In the genomic region with DNA sequence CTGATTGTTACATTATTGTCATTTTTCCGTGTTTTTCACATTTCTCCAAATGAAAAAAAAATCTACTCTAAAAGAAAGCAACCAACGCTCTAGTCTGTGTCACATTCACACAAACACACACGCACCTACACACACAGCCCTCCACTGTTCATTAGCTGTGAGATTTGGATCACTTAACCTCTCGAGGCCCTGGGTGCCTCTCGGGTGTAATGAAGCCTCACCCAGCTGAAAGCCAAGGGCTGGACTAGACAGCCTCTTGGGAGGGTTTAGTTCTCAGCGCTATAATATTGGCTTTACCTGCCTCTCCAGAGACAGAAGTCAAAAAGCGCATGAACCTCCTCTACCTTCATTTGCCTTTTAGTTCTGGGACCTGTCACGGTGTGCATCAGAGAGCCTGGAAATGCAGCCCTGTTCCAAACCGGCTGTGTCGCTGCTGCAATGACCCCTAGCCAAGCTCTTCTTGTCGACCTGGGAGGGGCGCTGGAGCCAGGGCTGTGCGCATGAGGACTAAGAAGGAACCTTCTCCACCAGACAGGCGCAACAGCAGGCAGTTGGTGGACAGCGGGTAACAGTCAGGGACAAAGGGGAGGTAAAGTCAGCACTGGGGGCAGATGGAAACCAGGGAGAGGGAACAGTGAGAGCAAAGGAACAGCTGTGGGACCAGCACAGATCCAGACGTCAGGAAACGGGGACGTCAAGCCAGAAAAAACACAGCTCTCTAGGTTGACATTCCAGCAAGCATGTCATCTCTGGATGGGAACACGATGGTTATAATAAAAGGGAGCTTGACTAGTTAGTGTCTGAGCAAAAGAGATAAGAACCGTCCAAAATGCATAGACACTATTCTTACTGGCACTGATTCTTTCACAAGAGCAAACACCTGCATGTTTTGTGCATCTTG, we compare ENCODE assay signal across 29 cellular contexts.
A peak's percentile ranks its signal among the peaks of the same experiment; 100 is the strongest.
DNase-seq lines count a peak whose midpoint lies in the region; ATAC-seq, FAIRE-seq and TF ChIP-seq lines count a peak whose summit lies in the region.
"Had no signal": no experiment of that assay in that cellular context is flagged by ENCODE, and none has a peak within 500 bp of the region (broad histone marks: within the 10 kb centered on the region; RNA-seq: fewer than 3 reads in every experiment).

No MANE protein-coding gene starts in this region.

- H3K36me3 Mint-ChIP-seq in natural killer cell treated with Interleukin-12 subunit alpha and Interleukin-12 subunit beta and Interleukin-15 and Interleukin-18, amount 100 ng/mL, for 72 hours, result no peaks in the 10 kb centered on the region
- no peaks in the 10 kb centered on the region for H3K36me3 Mint-ChIP-seq in natural killer cell
- no peaks in the 10 kb centered on the region for H3K36me3 Mint-ChIP-seq in activated CD4-positive, alpha-beta T cell treated with anti-CD3 and anti-CD28 coated beads, Interleukin-2, amount 10 ng/mL, durations not matched to agents 7 days and 5 days (ENCODE audit: low read depth)
- H3K36me3 Mint-ChIP-seq: activated naive CD8-positive, alpha-beta T cell treated with anti-CD3 and anti-CD28 coated beads for 36 hours; CD4-positive, alpha-beta memory T cell had no signal

- no peak overlapping the region for H3K23ac ChIP-seq in H1 (ENCODE audit: insufficient read length)

- H2AFZ ChIP-seq in H1 (ENCODE audit: low read length) (peak overlapping the region; percentile 34; the same call in 1 of the 2 replicates), parathyroid adenoma (peak overlapping the region; percentile 51)

- no peak for TF ChIP-seq CTCF in natural killer cell (IDR thresholded peaks at IDR 0.05)
- TF ChIP-seq CTCF in H1 (IDR thresholded peaks at IDR 0.05; ENCODE audit: control extremely low read depth in 1 of 3, insufficient read depth in 1 of 3, low read depth in 1 of 3, low read length in 3 of 3), result no peak
- no peak for TF ChIP-seq CTCF in parathyroid adenoma (IDR thresholded peaks at IDR 0.05)

- H2BK5ac ChIP-seq in H1 (ENCODE audit: low read depth, low read length), result no peak overlapping the region

- H3K56ac ChIP-seq in H1 (replicated peaks; ENCODE audit: insufficient read length, low read depth, low read length), result no peak overlapping the region

- H3K4me2 ChIP-seq in H1 (ENCODE audit: insufficient read depth in 1 of 2, low read depth in 2 of 2, low read length in 2 of 2) (no peak overlapping the region), parathyroid adenoma (ENCODE audit: low read length) (no peak overlapping the region)
- H3K4me2 ChIP-seq: KMS-11 had no signal

- 88% methylated on average over 20 of the region's 20 CpGs; no CpG with 5 or more reads in 1 of the 2 experiments for WGBS in H1 (ENCODE audit: extremely low coverage in 1 of 2, insufficient coverage in 1 of 2, insufficient read length in 1 of 2, insufficient replicate concordance in 2 of 2, low coverage in 1 of 2, low lambda C conversion rate in 2 of 2, missing lambda C conversion rate in 1 of 2), 2 experiments

- no peaks in the 10 kb centered on the region for H3K27me3 Mint-ChIP-seq in natural killer cell treated with Interleukin-12 subunit alpha and Interleukin-12 subunit beta and Interleukin-15 and Interleukin-18, amount 100 ng/mL, for 72 hours
- H3K27me3 Mint-ChIP-seq in natural killer cell (ENCODE audit: low read depth in 2 of 2), result no peaks in the 10 kb centered on the region
- no peaks in the 10 kb centered on the region for H3K27me3 Mint-ChIP-seq in activated CD4-positive, alpha-beta T cell treated with anti-CD3 and anti-CD28 coated beads, Interleukin-2, amount 10 ng/mL, durations not matched to agents 7 days and 5 days
- H3K27me3 Mint-ChIP-seq: activated B cell treated with CpG ODN at 0.5 μM for 24 hours; activated T-cell treated with anti-CD3 and anti-CD28 coated beads, Interleukin-2, amount 50 U/mL, for 24 hours; CD4-positive, alpha-beta memory T cell; effector memory CD8-positive, alpha-beta T cell had no signal

- POLR2A ChIA-PET in H1 (lab: Charles Lee; ENCODE audit: partially characterized antibody), result no interaction called here
- POLR2A ChIA-PET in activated CD4-positive, alpha-beta T cell treated with anti-CD3 and anti-CD28 coated beads, Interleukin-2, amount 10 ng/mL, durations not matched to agents 7 days and 5 days (lab: Charles Lee), result no interaction called here

- H3K4me1 ChIP-seq in H1 (replicated peaks in 1 of 4; ENCODE audit: control insufficient read depth in 3 of 4, insufficient read depth in 4 of 4, low read length in 3 of 4), result no peaks in the 10 kb centered on the region
- H3K4me1 ChIP-seq in parathyroid adenoma, result no peaks in the 10 kb centered on the region

- no peak for TF ChIP-seq RAD21 in H1 (IDR thresholded peaks at IDR 0.05 in 1 of 2, conservative IDR thresholded peaks at IDR 0.05 in 1 of 2; ENCODE audit: low read depth in 2 of 2, low read length in 2 of 2)

- intact Hi-C loops in natural killer cell (cut with micrococcal nuclease), result no loop called here

- H2BK20ac ChIP-seq in H1 (ENCODE audit: low read length), result no peak overlapping the region

- H3K4me1 Mint-ChIP-seq in natural killer cell treated with Interleukin-12 subunit alpha and Interleukin-12 subunit beta and Interleukin-15 and Interleukin-18, amount 100 ng/mL, for 72 hours (ENCODE audit: low read depth in 2 of 2), result no peaks in the 10 kb centered on the region
- H3K4me1 Mint-ChIP-seq in natural killer cell, result no peaks in the 10 kb centered on the region
- no peaks in the 10 kb centered on the region for H3K4me1 Mint-ChIP-seq in activated CD4-positive, alpha-beta T cell treated with anti-CD3 and anti-CD28 coated beads, Interleukin-2, amount 10 ng/mL, durations not matched to agents 7 days and 5 days
- H3K4me1 Mint-ChIP-seq: activated B cell treated with CpG ODN at 0.5 μM for 24 hours; activated naive CD8-positive, alpha-beta T cell treated with anti-CD3 and anti-CD28 coated beads for 36 hours; CD4-positive, alpha-beta memory T cell had no signal

- no peak overlapping the region for H4K91ac ChIP-seq in H1 (replicated peaks; ENCODE audit: insufficient read length, low read length)

- H3K79me2 ChIP-seq in H1 (ENCODE audit: control insufficient read depth in 1 of 2, insufficient read depth in 2 of 2, low read length in 2 of 2), result no peaks in the 10 kb centered on the region
- H3K79me2 ChIP-seq in parathyroid adenoma, result no peaks in the 10 kb centered on the region

- H3K9me3 ChIP-seq in H1 (ENCODE audit: insufficient read depth in 2 of 2, low read depth in 1 of 2, low read length in 1 of 2) (no peaks in the 10 kb centered on the region), parathyroid adenoma (ENCODE audit: control insufficient read depth, low read length) (no peaks in the 10 kb centered on the region)

- peaks cover 3% of the 10 kb centered on the region for H3K9me3 Mint-ChIP-seq in natural killer cell treated with Interleukin-12 subunit alpha and Interleukin-12 subunit beta and Interleukin-15 and Interleukin-18, amount 100 ng/mL, for 72 hours
- H3K9me3 Mint-ChIP-seq in natural killer cell, result peaks cover 2 to 3% of the 10 kb centered on the region in 2 donors
- no peaks in the 10 kb centered on the region for H3K9me3 Mint-ChIP-seq in activated CD4-positive, alpha-beta T cell treated with anti-CD3 and anti-CD28 coated beads, Interleukin-2, amount 10 ng/mL, durations not matched to agents 7 days and 5 days
- H3K9me3 Mint-ChIP-seq: CD4-positive, alpha-beta memory T cell; effector memory CD8-positive, alpha-beta T cell had no signal

- ATAC-seq in natural killer cell treated with Interleukin-12 subunit alpha and Interleukin-12 subunit beta and Interleukin-15 and Interleukin-18, amount 100 ng/mL, for 72 hours, result peak; percentile 20 to 53
- ATAC-seq in natural killer cell (no peak), GM19351 (IDR thresholded peaks at IDR 0.05; ENCODE audit: unreplicated experiment) (no peak)
- ATAC-seq: effector memory CD8-positive, alpha-beta T cell; left ventricle myocardium superior had no signal

- FAIRE-seq in H1 (lab: Jason Lieb, UNC), result no peak

- CTCF ChIA-PET in H1 (lab: Charles Lee; ENCODE audit: partially characterized antibody), result interaction anchor here (1.0 kb wide), 1 partner anchor 146 kb away, joined by 3 read pairs; no protein-coding TSS in a partner anchor
- CTCF ChIA-PET in activated CD4-positive, alpha-beta T cell treated with anti-CD3 and anti-CD28 coated beads, Interleukin-2, amount 10 ng/mL, durations not matched to agents 7 days and 5 days (lab: Charles Lee), result no interaction called here

- no peaks in the 10 kb centered on the region for H3K79me1 ChIP-seq in H1 (ENCODE audit: low read depth, low read length)

- no peak overlapping the region for H3K4me3 ChIP-seq in H1 (ENCODE audit: extremely low read depth in 1 of 4, insufficient read depth in 2 of 4, low read depth in 3 of 4, low read length in 4 of 4)
- no peak overlapping the region for H3K4me3 ChIP-seq in parathyroid adenoma (ENCODE audit: low read depth, low read length)
- H3K4me3 ChIP-seq: cardiac muscle cell, coronary artery had no signal

- no peak for TF ChIP-seq EP300 in H1 (IDR thresholded peaks at IDR 0.05; ENCODE audit: borderline replicate concordance in 1 of 2, low read depth in 2 of 2, low read length in 2 of 2)

- H4K8ac ChIP-seq in H1 (ENCODE audit: extremely low read depth, insufficient read depth, low read length), result no peak overlapping the region

- DNase-seq in natural killer cell treated with Interleukin-12 subunit alpha and Interleukin-12 subunit beta and Interleukin-15 and Interleukin-18, amount 100 ng/mL, for 72 hours (ENCODE audit: low spot score), result no peak
- DNase-seq in natural killer cell (no peak), H1 (ENCODE audit: low read depth in 1 of 2, low spot score in 2 of 2) (no peak), OCI-M2 (lab: John Stamatoyannopoulos, UW; ENCODE audit: unreplicated experiment) (no peak)
- DNase-seq in activated CD4-positive, alpha-beta T cell treated with anti-CD3 and anti-CD28 coated beads, Interleukin-2, amount 10 ng/mL, durations not matched to agents 7 days and 5 days, result no peak
- DNase-seq: activated B cell treated with CpG ODN at 0.5 μM for 24 hours; activated CD4-positive, alpha-beta T cell treated with anti-CD3 and anti-CD28 coated beads, Interleukin-2, amount 50 U/mL, for 1 hour; activated effector memory CD4-positive, alpha-beta T cell treated with anti-CD3 and anti-CD28 coated beads, Interleukin-2, amount 50 U/mL, for 16 hours; activated naive CD8-positive, alpha-beta T cell treated with anti-CD3 and anti-CD28 coated beads for 36 hours; activated T-cell treated with anti-CD3 and anti-CD28 coated beads, Interleukin-2, amount 50 U/mL, for 24 hours; CD4-positive, alpha-beta memory T cell; effector memory CD8-positive, alpha-beta T cell; erythroblast; HCEC 1CT; left ventricle myocardium superior; MM.1S; NCI-H1436; NCI-H2171; NCI-H510A treated with DMSO at 0.1 percent for 48 hours; nucleus accumbens; RPMI8226; stimulated activated naive CD4-positive, alpha-beta T cell; T1000 had no signal

- no peak overlapping the region for H3K4me3 Mint-ChIP-seq in natural killer cell treated with Interleukin-12 subunit alpha and Interleukin-12 subunit beta and Interleukin-15 and Interleukin-18, amount 100 ng/mL, for 72 hours
- H3K4me3 Mint-ChIP-seq in natural killer cell, result no peak overlapping the region
- H3K4me3 Mint-ChIP-seq in activated CD4-positive, alpha-beta T cell treated with anti-CD3 and anti-CD28 coated beads, Interleukin-2, amount 10 ng/mL, durations not matched to agents 7 days and 5 days, result no peak overlapping the region
- H3K4me3 Mint-ChIP-seq: activated B cell treated with CpG ODN at 0.5 μM for 24 hours; activated naive CD8-positive, alpha-beta T cell treated with anti-CD3 and anti-CD28 coated beads for 36 hours; activated T-cell treated with anti-CD3 and anti-CD28 coated beads, Interleukin-2, amount 50 U/mL, for 24 hours; CD4-positive, alpha-beta memory T cell; effector memory CD8-positive, alpha-beta T cell had no signal

- H2BK120ac ChIP-seq in H1 (replicated peaks; ENCODE audit: low read depth, low read length), result no peak overlapping the region

- H4K20me1 ChIP-seq in H1 (replicated peaks in 1 of 2; ENCODE audit: control insufficient read depth in 1 of 2, insufficient read depth in 2 of 2, low read length in 2 of 2), result no peaks in the 10 kb centered on the region

- H3K27me3 ChIP-seq in H1 (replicated peaks in 1 of 4; ENCODE audit: control insufficient read depth in 3 of 4, extremely low read depth in 1 of 4, insufficient read depth in 3 of 4, low read length in 3 of 4), result no peaks in the 10 kb centered on the region
- no peaks in the 10 kb centered on the region for H3K27me3 ChIP-seq in parathyroid adenoma (ENCODE audit: control insufficient read depth, insufficient read depth, low read length)
- H3K27me3 ChIP-seq: cardiac muscle cell had no signal

- H2BK15ac ChIP-seq in H1 (ENCODE audit: low read length), result no peak overlapping the region

- TF ChIP-seq POLR2A in H1 (IDR thresholded peaks at IDR 0.05; ENCODE audit: control extremely low read depth in 1 of 2, low read depth in 2 of 2, low read length in 2 of 2), result no peak

- H3K9ac ChIP-seq in H1 (replicated peaks in 1 of 4; ENCODE audit: extremely low read depth in 1 of 4, low read depth in 3 of 4, low read length in 3 of 4) (no peak overlapping the region), parathyroid adenoma (no peak overlapping the region)
- H3K9ac ChIP-seq: KMS-11 had no signal

- H2BK12ac ChIP-seq in H1 (ENCODE audit: low read depth, low read length), result no peak overlapping the region

- H3K14ac ChIP-seq in H1 (ENCODE audit: insufficient read length), result no peak overlapping the region

- no peak overlapping the region for H3K27ac Mint-ChIP-seq in natural killer cell treated with Interleukin-12 subunit alpha and Interleukin-12 subunit beta and Interleukin-15 and Interleukin-18, amount 100 ng/mL, for 72 hours
- H3K27ac Mint-ChIP-seq in natural killer cell, result no peak overlapping the region
- no peak overlapping the region for H3K27ac Mint-ChIP-seq in activated CD4-positive, alpha-beta T cell treated with anti-CD3 and anti-CD28 coated beads, Interleukin-2, amount 10 ng/mL, durations not matched to agents 7 days and 5 days
- H3K27ac Mint-ChIP-seq: activated B cell treated with CpG ODN at 0.5 μM for 24 hours; activated naive CD8-positive, alpha-beta T cell treated with anti-CD3 and anti-CD28 coated beads for 36 hours; activated T-cell treated with anti-CD3 and anti-CD28 coated beads, Interleukin-2, amount 50 U/mL, for 24 hours; CD4-positive, alpha-beta memory T cell; effector memory CD8-positive, alpha-beta T cell had no signal

- no peaks in the 10 kb centered on the region for H3K23me2 ChIP-seq in H1 (ENCODE audit: low read depth, low read length)

- H2AK5ac ChIP-seq in H1 (ENCODE audit: low read depth, low read length), result no peak overlapping the region

- H3K36me3 ChIP-seq in H1 (ENCODE audit: control insufficient read depth in 2 of 4, insufficient read depth in 4 of 4, low read length in 3 of 4) (no peaks in the 10 kb centered on the region), parathyroid adenoma (ENCODE audit: control insufficient read depth, insufficient read depth, low read length) (no peaks in the 10 kb centered on the region)
- H3K36me3 ChIP-seq: cardiac muscle cell had no signal

- H3K27ac ChIP-seq in H1 (ENCODE audit: low read depth, low read length), result no peak overlapping the region
- no peak overlapping the region for H3K27ac ChIP-seq in parathyroid adenoma
- H3K27ac ChIP-seq: cardiac muscle cell, coronary artery, HL-60, KMS-11 had no signal

- no peak overlapping the region for H4K5ac ChIP-seq in H1 (ENCODE audit: insufficient read length, low read depth, low read length)

- H3K18ac ChIP-seq in H1 (ENCODE audit: extremely low read depth, low read length), result no peak overlapping the region

- H3K4ac ChIP-seq in H1 (replicated peaks; ENCODE audit: insufficient read length, low read depth, low read length), result no peak overlapping the region

Comparison
In these comparisons a context has a peak if more than half of its experiments do, and no peak if none do; other contexts are left out.
1. ATAC-seq: peak in natural killer cell treated with Interleukin-12 subunit alpha and Interleukin-12 subunit beta and Interleukin-15 and Interleukin-18, amount 100 ng/mL, for 72 hours (2 of 2); none in natural killer cell (0 of 3) and GM19351 (single experiment).